In genomic region chr14:61764342-61765122, GRCh38 we compare ENCODE assay signal across 12 cellular contexts. TPM values are rescaled to one million over a fixed set of nuclear protein-coding genes. Genes with fewer than 3 reads are reported as not detected.
A peak's percentile ranks its signal among the peaks of the same experiment; 100 is the strongest.
DNase-seq lines count a peak whose midpoint lies in the region; ATAC-seq, FAIRE-seq and TF ChIP-seq lines count a peak whose summit lies in the region.
"Had no signal": no experiment of that assay in that cellular context is flagged by ENCODE, and none has a peak within 500 bp of the region (broad histone marks: within the 10 kb centered on the region; RNA-seq: fewer than 3 reads in every experiment).

No MANE protein-coding gene starts in this region.

- peak overlapping the region; percentile 76 to 78 for H3K4me3 ChIP-seq in Panc1 (ENCODE audit: low read depth in 2 of 2, low read length in 2 of 2)
- peak overlapping the region; percentile 1 to 84 (median 36) for H3K4me3 ChIP-seq in esophagus squamous epithelium
- no peak overlapping the region for H3K4me3 ChIP-seq in small intestine (ENCODE audit: low read depth in 1 of 2, low read length in 2 of 2)

- WGBS in esophagus squamous epithelium, 2 donors: 42 to 46% methylated on average over 5 of the region's 5 CpGs
- WGBS in small intestine, 3 donors: 70 to 78% (median 74%) methylated on average over 5 of the region's 5 CpGs

- H3K36me3 ChIP-seq in Panc1 (ENCODE audit: control insufficient read depth, insufficient read depth, low read length) (peaks cover 10% of the 10 kb centered on the region), esophagus squamous epithelium (peaks cover 0 to 25% (median 0%) of the 10 kb centered on the region in 3 donors), small intestine (ENCODE audit: control insufficient read depth in 2 of 2, insufficient read depth in 2 of 2, low read length in 2 of 2) (peaks cover 0 to 1% of the 10 kb centered on the region in 2 donors)

- H3K27me3 ChIP-seq in Panc1 (ENCODE audit: control insufficient read depth, insufficient read depth, low read length) (no peaks in the 10 kb centered on the region), esophagus squamous epithelium (no peaks in the 10 kb centered on the region), small intestine (ENCODE audit: control insufficient read depth in 2 of 2, insufficient read depth in 2 of 2, low read length in 2 of 2) (no peaks in the 10 kb centered on the region)
- H3K27me3 ChIP-seq: adrenal gland had no signal

- no TSS peak for BruUV-seq in Panc1 (replicated peaks; lab: Mats Ljungman, UMichigan)

- ATAC-seq in activated T-cell treated with anti-CD3 and anti-CD28 coated beads, Interleukin-2, amount 50 U/mL, for 72 hours (replicated peaks in 1 of 2): no peak
- ATAC-seq in Panc1 (no peak), HG03565 (IDR thresholded peaks at IDR 0.05; ENCODE audit: unreplicated experiment) (no peak)
- ATAC-seq: CD8-positive, alpha-beta T cell had no signal

- H3K27ac ChIP-seq in Panc1 (ENCODE audit: low read length) (peak overlapping the region; percentile 69; the same call in 1 of the 2 replicates), esophagus squamous epithelium (peak overlapping the region; percentile 40 to 94 (median 86)), small intestine (ENCODE audit: low read depth in 1 of 2, low read length in 1 of 2) (no peak overlapping the region)

- no peaks in the 10 kb centered on the region for H3K9me3 ChIP-seq in Panc1 (ENCODE audit: control insufficient read depth, insufficient read depth, low read depth, low read length)
- H3K9me3 ChIP-seq in esophagus squamous epithelium: no peaks in the 10 kb centered on the region
- H3K9me3 ChIP-seq in small intestine (ENCODE audit: control insufficient read depth, low read depth): no peaks in the 10 kb centered on the region
- H3K9me3 ChIP-seq: adrenal gland had no signal

- no peak for FAIRE-seq in small intestine (lab: Jason Lieb, UNC)
- FAIRE-seq: GM18507 had no signal

- H3K27ac Mint-ChIP-seq in activated T-cell treated with anti-CD3 and anti-CD28 coated beads, Interleukin-2, amount 50 U/mL, for 72 hours: peak overlapping the region; percentile 77
- H3K27ac Mint-ChIP-seq in glutamatergic neuron (ENCODE audit: unreplicated experiment): no peak overlapping the region
- H3K27ac Mint-ChIP-seq: CD8-positive, alpha-beta T cell had no signal

- no peaks in the 10 kb centered on the region for H3K27me3 Mint-ChIP-seq in activated T-cell treated with anti-CD3 and anti-CD28 coated beads, Interleukin-2, amount 50 U/mL, for 72 hours (ENCODE audit: low read depth)
- H3K27me3 Mint-ChIP-seq in glutamatergic neuron (ENCODE audit: unreplicated experiment): peaks cover 2% of the 10 kb centered on the region

- DNase-seq in activated T-cell treated with anti-CD3 and anti-CD28 coated beads, Interleukin-2, amount 50 U/mL, for 72 hours: no peak
- DNase-seq in activated T-cell treated with anti-CD3 and anti-CD28 coated beads, Interleukin-2, amount 50 U/mL, for 1 hour: no peak
- DNase-seq in Panc1 (ENCODE audit: low read depth, low spot score): no peak
- DNase-seq in esophagus squamous epithelium (lab: John Stamatoyannopoulos, UW): no peak
- peak; percentile 41 for DNase-seq in small intestine
- DNase-seq in glutamatergic neuron: no peak
- no peak for DNase-seq in activated gamma-delta T cell (lab: John Stamatoyannopoulos, UW)
- DNase-seq: CD8-positive, alpha-beta T cell had no signal

- peaks cover 59% of the 10 kb centered on the region for H3K4me1 Mint-ChIP-seq in activated T-cell treated with anti-CD3 and anti-CD28 coated beads, Interleukin-2, amount 50 U/mL, for 72 hours (ENCODE audit: low read depth)
- peaks cover 14% of the 10 kb centered on the region for H3K4me1 Mint-ChIP-seq in glutamatergic neuron (ENCODE audit: low read depth, unreplicated experiment)

- in situ Hi-C loops in Panc1 (cut with HindIII; ENCODE audit: low pct_unique_long_range_greater_than_20kb, low sequenced_read_pairs): no loop called here

- CTCF ChIA-PET in Panc1 (lab: Charles Lee): no interaction called here

- intact Hi-C loops in Panc1 (cut with micrococcal nuclease; ENCODE audit: unreplicated experiment) (no loop called here), esophagus squamous epithelium (cut with DNase I) (no loop called here)

- peaks cover 4 to 11% of the 10 kb centered on the region in 2 donors for H3K36me3 Mint-ChIP-seq in activated T-cell treated with anti-CD3 and anti-CD28 coated beads, Interleukin-2, amount 50 U/mL, for 72 hours (ENCODE audit: insufficient read depth in 2 of 2)
- no peaks in the 10 kb centered on the region for H3K36me3 Mint-ChIP-seq in glutamatergic neuron (ENCODE audit: unreplicated experiment)

- peak overlapping the region; percentile 96 to 99 for H3K4me3 Mint-ChIP-seq in activated T-cell treated with anti-CD3 and anti-CD28 coated beads, Interleukin-2, amount 50 U/mL, for 72 hours
- H3K4me3 Mint-ChIP-seq in glutamatergic neuron (ENCODE audit: unreplicated experiment): no peak overlapping the region

- no peak for TF ChIP-seq POLR2A in esophagus squamous epithelium (IDR thresholded peaks at IDR 0.05)

- TF ChIP-seq CTCF in Panc1 (IDR thresholded peaks at IDR 0.05): no peak
- TF ChIP-seq CTCF in esophagus squamous epithelium (IDR thresholded peaks at IDR 0.05): no peak
- TF ChIP-seq CTCF in glutamatergic neuron (IDR thresholded peaks at IDR 0.05; ENCODE audit: partially characterized antibody, unreplicated experiment): no peak

- H3K4me1 ChIP-seq in Panc1 (ENCODE audit: control insufficient read depth, insufficient read depth, low read length) (peaks cover 5% of the 10 kb centered on the region; the same call in 1 of the 2 replicates), esophagus squamous epithelium (peaks cover 0 to 49% (median 18%) of the 10 kb centered on the region in 3 donors), small intestine (ENCODE audit: control insufficient read depth in 2 of 2, insufficient read depth in 1 of 2, low read depth in 1 of 2, low read length in 1 of 2) (peaks cover 2 to 4% of the 10 kb centered on the region in 2 donors)

- no peaks in the 10 kb centered on the region for H3K9me3 Mint-ChIP-seq in activated T-cell treated with anti-CD3 and anti-CD28 coated beads, Interleukin-2, amount 50 U/mL, for 72 hours
- H3K9me3 Mint-ChIP-seq in glutamatergic neuron (ENCODE audit: unreplicated experiment): no peaks in the 10 kb centered on the region
- H3K9me3 Mint-ChIP-seq: CD8-positive, alpha-beta T cell had no signal

- POLR2A ChIA-PET in Panc1 (lab: Charles Lee): interaction anchor here (0.6 kb wide), 1 partner anchor 63 kb away, joined by 7 read pairs; no protein-coding TSS in a partner anchor

RNA-seq across cellular contexts. Expression of gene SNAPC1, which starts 2.3 kb away (rescaled TPM):
- total RNA-seq in activated T-cell treated with anti-CD3 and anti-CD28 coated beads, Interleukin-2, amount 50 U/mL, for 72 hours: 1 to 10 TPM; 7.2 to 7.8 TPM
- 8.6 TPM for total RNA-seq in Panc1 (2021; ENCODE audit: unreplicated experiment)
- 6.3 TPM for polyA plus RNA-seq in Panc1 (2012; ENCODE audit: insufficient read length)
- total RNA-seq in esophagus squamous epithelium: 1 to 10 TPM; 3.2 to 9.2 (median 6.2) TPM
- polyA plus RNA-seq in small intestine: 1 to 10 TPM; 1.4 to 3.7 (median 2.2) TPM
- total RNA-seq in glutamatergic neuron (ENCODE audit: unreplicated experiment): 1.3 TPM

RNA-seq across cellular contexts. Expression of gene SYT16, which starts 48.0 kb away (rescaled TPM):
- total RNA-seq in activated T-cell treated with anti-CD3 and anti-CD28 coated beads, Interleukin-2, amount 50 U/mL, for 72 hours: under 1 TPM; 0.02 to 0.09 TPM
- total RNA-seq in Panc1 (2021; ENCODE audit: unreplicated experiment): 0.31 TPM
- 0.10 TPM for polyA plus RNA-seq in Panc1 (2012; ENCODE audit: insufficient read length)
- 1 to 10 TPM in 1 of 4 donors, under 1 TPM in 2, not detected in 1; 0.04 to 2.1 (median 0.09) TPM for total RNA-seq in esophagus squamous epithelium
- polyA plus RNA-seq in small intestine: under 1 TPM in 1 of 3 donors, not detected in 2; 0.01 TPM
- 1.1 TPM for total RNA-seq in glutamatergic neuron (ENCODE audit: unreplicated experiment)
- total RNA-seq: CD8-positive, alpha-beta T cell; T-helper 1 cell treated with Interleukin-12 subunit alpha and Interleukin-12 subunit beta and Interleukin-4 antibody, amounts not matched to agents 30 ng/mL and 1 ng/mL, for 36 hours had no signal

Comparison
In these comparisons a context has a peak if more than half of its experiments do, and no peak if none do; other contexts are left out.
1. H3K27ac ChIP-seq: peak in Panc1 (single experiment) and esophagus squamous epithelium (4 of 4); none in small intestine (0 of 2).
2. H3K4me3 ChIP-seq: peak in Panc1 (2 of 2) and esophagus squamous epithelium (4 of 4); none in small intestine (0 of 2).